Comparison of ENCODE assay signal across 12 cellular contexts in the genomic region with DNA sequence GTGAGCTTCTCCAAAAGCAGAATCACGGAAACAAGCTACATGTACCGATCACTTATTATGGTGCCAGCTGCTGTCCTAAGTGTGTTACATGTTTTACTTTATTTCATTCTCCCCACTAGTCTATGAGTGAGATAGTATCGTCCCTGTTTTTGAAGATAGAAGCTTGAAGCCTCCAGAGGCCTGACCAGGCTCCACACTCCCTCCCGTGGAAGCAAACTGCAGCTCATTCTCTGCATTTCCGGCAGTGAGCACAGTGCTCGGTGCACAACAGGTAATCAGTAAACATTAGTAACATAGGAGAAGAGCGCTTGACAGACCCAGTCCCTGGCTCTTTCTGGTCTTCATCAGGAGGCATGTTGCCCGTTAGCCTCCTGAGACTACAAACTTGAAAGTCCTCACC.
DNase-seq lines count a peak whose midpoint lies in the region; ATAC-seq and TF ChIP-seq lines count a peak whose summit lies in the region.
"Had no signal": no experiment of that assay in that cellular context is flagged by ENCODE, and none has a peak within 500 bp of the region (broad histone marks: within the 10 kb centered on the region; RNA-seq: fewer than 3 reads in every experiment).

No MANE protein-coding gene starts in this region.

- ATAC-seq in RWPE2 (ENCODE audit: low read depth), result 0 out of 3 replicates have a peak, but pooled peaks have one; percentile 46
- ATAC-seq in sciatic nerve, result peak; percentile 64
- no peak for ATAC-seq in stimulated activated effector memory CD8-positive, alpha-beta T cell treated with anti-CD3 and anti-CD28 coated beads, Interleukin-12 subunit alpha, Interleukin-12 subunit beta, amount 100 ng/mL, for 72 hours

- TF ChIP-seq CTCF in RWPE2 (IDR thresholded peaks at IDR 0.05; ENCODE audit: poor library complexity, severe bottlenecking), result peak; percentile 18
- TF ChIP-seq CTCF in fibroblast of mammary gland (conservative IDR thresholded peaks at IDR 0.05; ENCODE audit: control insufficient read depth, insufficient read depth, low read depth, low read length), result peak; percentile 14

- no peaks in the 10 kb centered on the region for H3K36me3 ChIP-seq in RWPE2 (ENCODE audit: low read depth)
- H3K36me3 ChIP-seq: gastrocnemius medialis had no signal

- H3K4me3 ChIP-seq in RWPE2 (ENCODE audit: severe bottlenecking), result no peak overlapping the region
- H3K4me3 ChIP-seq in fibroblast of mammary gland (ENCODE audit: control insufficient read depth, low read depth, low read length), result no peak overlapping the region
- H3K4me3 ChIP-seq: gastrocnemius medialis, smooth muscle cell had no signal

- no peaks in the 10 kb centered on the region for H3K27me3 ChIP-seq in RWPE2 (ENCODE audit: insufficient read depth, poor library complexity, severe bottlenecking)
- H3K27me3 ChIP-seq: gastrocnemius medialis had no signal

- H3K27ac Mint-ChIP-seq in activated naive CD8-positive, alpha-beta T cell treated with anti-CD3 and anti-CD28 coated beads for 36 hours, result no peak overlapping the region
- no peak overlapping the region for H3K27ac Mint-ChIP-seq in stimulated activated effector memory CD8-positive, alpha-beta T cell treated with anti-CD3 and anti-CD28 coated beads, Interleukin-12 subunit alpha, Interleukin-12 subunit beta, amount 100 ng/mL, for 72 hours

- H3K9me3 Mint-ChIP-seq in activated naive CD8-positive, alpha-beta T cell treated with anti-CD3 and anti-CD28 coated beads for 36 hours, result no peaks in the 10 kb centered on the region
- H3K9me3 Mint-ChIP-seq in stimulated activated effector memory CD8-positive, alpha-beta T cell treated with anti-CD3 and anti-CD28 coated beads, Interleukin-12 subunit alpha, Interleukin-12 subunit beta, amount 100 ng/mL, for 72 hours, result no peaks in the 10 kb centered on the region
- H3K9me3 Mint-ChIP-seq: neural crest cell had no signal

- no peak overlapping the region for H3K27ac ChIP-seq in RWPE2 (ENCODE audit: poor library complexity, severe bottlenecking)
- H3K27ac ChIP-seq: gastrocnemius medialis had no signal

- no peaks in the 10 kb centered on the region for H3K4me1 ChIP-seq in RWPE2 (ENCODE audit: insufficient read depth, poor library complexity, severe bottlenecking)
- H3K4me1 ChIP-seq: gastrocnemius medialis had no signal

- no peaks in the 10 kb centered on the region for H3K9me3 ChIP-seq in RWPE2 (ENCODE audit: severe bottlenecking)
- H3K9me3 ChIP-seq: gastrocnemius medialis had no signal

- H3K27me3 Mint-ChIP-seq in activated naive CD8-positive, alpha-beta T cell treated with anti-CD3 and anti-CD28 coated beads for 36 hours, result no peaks in the 10 kb centered on the region

- intact Hi-C loops in sciatic nerve (cut with DNase I), result no loop called here

- no peak overlapping the region for H3K4me3 Mint-ChIP-seq in activated naive CD8-positive, alpha-beta T cell treated with anti-CD3 and anti-CD28 coated beads for 36 hours
- H3K4me3 Mint-ChIP-seq in stimulated activated effector memory CD8-positive, alpha-beta T cell treated with anti-CD3 and anti-CD28 coated beads, Interleukin-12 subunit alpha, Interleukin-12 subunit beta, amount 100 ng/mL, for 72 hours, result no peak overlapping the region
- H3K4me3 Mint-ChIP-seq: neural crest cell had no signal

- H3K4me1 Mint-ChIP-seq in activated naive CD8-positive, alpha-beta T cell treated with anti-CD3 and anti-CD28 coated beads for 36 hours, result no peaks in the 10 kb centered on the region
- H3K4me1 Mint-ChIP-seq in stimulated activated effector memory CD8-positive, alpha-beta T cell treated with anti-CD3 and anti-CD28 coated beads, Interleukin-12 subunit alpha, Interleukin-12 subunit beta, amount 100 ng/mL, for 72 hours, result no peaks in the 10 kb centered on the region

- H3K36me3 Mint-ChIP-seq in activated naive CD8-positive, alpha-beta T cell treated with anti-CD3 and anti-CD28 coated beads for 36 hours, result no peaks in the 10 kb centered on the region
- no peaks in the 10 kb centered on the region for H3K36me3 Mint-ChIP-seq in stimulated activated effector memory CD8-positive, alpha-beta T cell treated with anti-CD3 and anti-CD28 coated beads, Interleukin-12 subunit alpha, Interleukin-12 subunit beta, amount 100 ng/mL, for 72 hours

- peak; percentile 51 for DNase-seq in NCI-H2029 (lab: John Stamatoyannopoulos, UW)
- no peak for DNase-seq in RWPE2 (ENCODE audit: low spot score)
- DNase-seq in fibroblast of mammary gland (ENCODE audit: low read depth), result peak; percentile 9
- DNase-seq in sciatic nerve (ENCODE audit: low spot score), result no peak
- DNase-seq in stimulated activated CD4-positive, alpha-beta T cell treated with anti-CD3 and anti-CD28 coated beads, Interleukin-4, amount 100 ng/mL, for 1 hour, result no peak
- no peak for DNase-seq in activated naive CD8-positive, alpha-beta T cell treated with anti-CD3 and anti-CD28 coated beads for 36 hours
- DNase-seq in stimulated activated effector memory CD8-positive, alpha-beta T cell treated with anti-CD3 and anti-CD28 coated beads, Interleukin-12 subunit alpha, Interleukin-12 subunit beta, amount 100 ng/mL, for 72 hours (ENCODE audit: low spot score in 2 of 2), result no peak
- DNase-seq: activated CD8-positive, alpha-beta memory T cell treated with anti-CD3 and anti-CD28 coated beads, Interleukin-2, amount 50 U/mL, for 48 hours; gastrocnemius medialis; kidney had no signal

Comparison
In these comparisons a context has a peak if more than half of its experiments do, and no peak if none do; other contexts are left out.
1. DNase-seq: peak in NCI-H2029 (single experiment) and fibroblast of mammary gland (single experiment); none in RWPE2 (single experiment), sciatic nerve (single experiment), stimulated activated CD4-positive, alpha-beta T cell treated with anti-CD3 and anti-CD28 coated beads, Interleukin-4, amount 100 ng/mL, for 1 hour (single experiment), activated naive CD8-positive, alpha-beta T cell treated with anti-CD3 and anti-CD28 coated beads for 36 hours (single experiment) and stimulated activated effector memory CD8-positive, alpha-beta T cell treated with anti-CD3 and anti-CD28 coated beads, Interleukin-12 subunit alpha, Interleukin-12 subunit beta, amount 100 ng/mL, for 72 hours (0 of 2).